ENCODE assay signal across 28 cellular contexts in genomic region chr7:92777993-92778392, GRCh38.
"Had no signal": no experiment of that assay in that cellular context is flagged by ENCODE, and none has a peak within 500 bp of the region (broad histone marks: within the 10 kb centered on the region; RNA-seq: fewer than 3 reads in every experiment).

No MANE protein-coding gene starts in this region.

- DNase-seq: activated CD4-positive, alpha-beta T cell treated with anti-CD3 and anti-CD28 coated beads for 36 hours; activated CD4-positive, CD25-positive, alpha-beta regulatory T cell; activated gamma-delta T cell; activated naive CD4-positive, alpha-beta T cell treated with anti-CD3 and anti-CD28 coated beads, Interleukin-2, amount 10 ng/mL, durations not matched to agents 7 days and 5 days; activated naive CD8-positive, alpha-beta T cell treated with anti-CD3 and anti-CD28 coated beads, Interleukin-2, amount 10 ng/mL, durations not matched to agents 7 days and 5 days; activated T-cell treated with anti-CD3 and anti-CD28 coated beads for 4 hours; cortex of kidney; kidney; left colon; naive B cell; nephron progenitor cell; right lobe of liver; stimulated activated CD4-positive, alpha-beta T cell treated with anti-CD3 and anti-CD28 coated beads, Interleukin-2, amount 100 ng/mL, for 48 hours; T-helper 1 cell; trophoblast cell; uterus had no signal

- H3K27ac Mint-ChIP-seq: activated CD4-positive, alpha-beta T cell treated with anti-CD3 and anti-CD28 coated beads for 36 hours; activated naive CD4-positive, alpha-beta T cell treated with anti-CD3 and anti-CD28 coated beads, Interleukin-2, amount 10 ng/mL, durations not matched to agents 7 days and 5 days; activated naive CD8-positive, alpha-beta T cell treated with anti-CD3 and anti-CD28 coated beads, Interleukin-2, amount 10 ng/mL, durations not matched to agents 7 days and 5 days; activated T-helper 1 cell treated with anti-CD3 and anti-CD28 coated beads, Interleukin-12 subunit alpha, Interleukin-12 subunit beta, Interleukin-2, Interleukin-4 antibody, amounts not matched to agents 30 ng/mL and 10 ng/mL and 1 ng/mL, durations not matched to agents 14 hours and 24 hours and 36 hours; brain; nephron progenitor cell; progenitor cell of endocrine pancreas; stimulated activated effector memory CD8-positive, alpha-beta T cell treated with anti-CD3 and anti-CD28 coated beads, Interleukin-12 subunit alpha, Interleukin-12 subunit beta, amount 100 ng/mL, for 72 hours; stimulated activated naive CD8-positive, alpha-beta T cell treated with anti-CD3 and anti-CD28 coated beads, Interleukin-15, Interleukin-2, amounts not matched to agents 100 ng/mL and 50 ng/mL, for 24 hours had no signal

- H3K27me3 ChIP-seq: ascending aorta, cardiac muscle cell, gastroesophageal sphincter, hepatocyte, neutrophil, right lobe of liver had no signal

- H3K36me3 ChIP-seq: cardiac muscle cell, gastroesophageal sphincter, neutrophil, right lobe of liver, thoracic aorta, uterus had no signal

- H3K27me3 Mint-ChIP-seq: activated CD4-positive, alpha-beta T cell treated with anti-CD3 and anti-CD28 coated beads for 36 hours; activated naive CD4-positive, alpha-beta T cell treated with anti-CD3 and anti-CD28 coated beads, Interleukin-2, amount 10 ng/mL, durations not matched to agents 7 days and 5 days; activated naive CD8-positive, alpha-beta T cell treated with anti-CD3 and anti-CD28 coated beads, Interleukin-2, amount 10 ng/mL, durations not matched to agents 7 days and 5 days; brain; naive B cell; progenitor cell of endocrine pancreas; stimulated activated naive CD8-positive, alpha-beta T cell treated with anti-CD3 and anti-CD28 coated beads, Interleukin-15, Interleukin-2, amounts not matched to agents 100 ng/mL and 50 ng/mL, for 24 hours had no signal

- H3K4me3 ChIP-seq: ascending aorta, cardiac muscle cell, gastroesophageal sphincter, hepatocyte, right lobe of liver, thoracic aorta, uterus had no signal

- H3K4me1 ChIP-seq: uterus had no signal

- H3K4me3 Mint-ChIP-seq: activated CD4-positive, alpha-beta T cell treated with anti-CD3 and anti-CD28 coated beads for 36 hours; activated naive CD4-positive, alpha-beta T cell treated with anti-CD3 and anti-CD28 coated beads, Interleukin-2, amount 10 ng/mL, durations not matched to agents 7 days and 5 days; activated naive CD8-positive, alpha-beta T cell treated with anti-CD3 and anti-CD28 coated beads, Interleukin-2, amount 10 ng/mL, durations not matched to agents 7 days and 5 days; activated T-helper 1 cell treated with anti-CD3 and anti-CD28 coated beads, Interleukin-12 subunit alpha, Interleukin-12 subunit beta, Interleukin-2, Interleukin-4 antibody, amounts not matched to agents 30 ng/mL and 10 ng/mL and 1 ng/mL, durations not matched to agents 14 hours and 24 hours and 36 hours; brain; mesothelial cell of epicardium; naive B cell; nephron progenitor cell; stimulated activated effector memory CD8-positive, alpha-beta T cell treated with anti-CD3 and anti-CD28 coated beads, Interleukin-12 subunit alpha, Interleukin-12 subunit beta, amount 100 ng/mL, for 72 hours; stimulated activated naive CD8-positive, alpha-beta T cell treated with anti-CD3 and anti-CD28 coated beads, Interleukin-15, Interleukin-2, amounts not matched to agents 100 ng/mL and 50 ng/mL, for 24 hours had no signal

- H3K27ac ChIP-seq: ascending aorta, cardiac muscle cell, gastroesophageal sphincter, hepatocyte, neutrophil, thoracic aorta, uterus had no signal

- H3K9me3 ChIP-seq: ascending aorta, gastroesophageal sphincter, neutrophil, right lobe of liver, thoracic aorta, uterus had no signal

- H3K9me3 Mint-ChIP-seq: stimulated activated effector memory CD8-positive, alpha-beta T cell treated with anti-CD3 and anti-CD28 coated beads, Interleukin-12 subunit alpha, Interleukin-12 subunit beta, amount 100 ng/mL, for 72 hours; stimulated activated naive CD8-positive, alpha-beta T cell treated with anti-CD3 and anti-CD28 coated beads, Interleukin-15, Interleukin-2, amounts not matched to agents 100 ng/mL and 50 ng/mL, for 24 hours had no signal

- H3K4me1 Mint-ChIP-seq: nephron progenitor cell had no signal

- H3K4me2 ChIP-seq: hepatocyte had no signal

- H2AFZ ChIP-seq: hepatocyte had no signal
